In genomic region chr3:184428561-184429175, GRCh38 we compare ENCODE assay signal across 19 cellular contexts.
A peak's percentile ranks its signal among the peaks of the same experiment; 100 is the strongest.
DNase-seq lines count a peak whose midpoint lies in the region; ATAC-seq and TF ChIP-seq lines count a peak whose summit lies in the region.
"Had no signal": no experiment of that assay in that cellular context is flagged by ENCODE, and none has a peak within 500 bp of the region (broad histone marks: within the 10 kb centered on the region; RNA-seq: fewer than 3 reads in every experiment).

No MANE protein-coding gene starts in this region.

- POLR2A ChIA-PET in AG04449 (lab: Yijun Ruan, JAX): no interaction called here

- DNase-seq in AG04449 (ENCODE audit: low read depth, low spot score): peak; percentile 50
- DNase-seq in GM04504 (ENCODE audit: low read depth): peak; percentile 62
- peak in 11 of 61 donors; percentile 5 to 50 (median 18) for DNase-seq in caudate nucleus (lab: John Stamatoyannopoulos, UW)
- peak; percentile 40 for DNase-seq in middle frontal gyrus (ENCODE audit: extremely low spot score, low spot score)
- DNase-seq in GM13977 (ENCODE audit: low spot score): no peak
- no peak for DNase-seq in NCI-H748 (lab: John Stamatoyannopoulos, UW; ENCODE audit: unreplicated experiment)
- DNase-seq: BE2C; DMS153; NCI-H1105 treated with DMSO at 0.1 percent for 48 hours; NCI-H446; PC-9; stimulated activated naive B cell treated with anti-CD40 and anti-IgM and Interleukin-4, amounts not matched to agents 10 μg/mL and 1 μg/mL and 100 μg/mL, for 72 hours; SW 1271 had no signal

- ATAC-seq in GM18907 (IDR thresholded peaks at IDR 0.05; ENCODE audit: unreplicated experiment) (no peak), GM21447 (IDR thresholded peaks at IDR 0.05; ENCODE audit: unreplicated experiment) (no peak)
- ATAC-seq: activated naive CD4-positive, alpha-beta T cell treated with anti-CD3 and anti-CD28 coated beads, Interleukin-2, amount 50 U/mL, for 72 hours; natural killer cell treated with Interleukin-12 subunit alpha and Interleukin-12 subunit beta and Interleukin-15 and Interleukin-18, amount 100 ng/mL, for 72 hours; stimulated activated naive B cell treated with anti-CD40 and anti-IgM and Interleukin-4, amounts not matched to agents 10 μg/mL and 1 μg/mL and 100 μg/mL, for 72 hours; WTC11 had no signal

- CTCF ChIA-PET in AG04449 (lab: Yijun Ruan, JAX): interaction anchor here (0.8 to 4.3 kb wide), 5 partner anchors 10 to 85 kb away, joined by 3 to 35 read pairs (median 3); no protein-coding TSS in a partner anchor

- no peak for TF ChIP-seq CTCF in AG04449 (IDR thresholded peaks at IDR 0.05; ENCODE audit: insufficient read depth, low read length, missing control alignments)
- no peak for TF ChIP-seq CTCF in GM13977 (IDR thresholded peaks at IDR 0.05; ENCODE audit: extremely low read depth, insufficient read depth, missing control alignments)

- H3K27ac ChIP-seq in caudate nucleus (ENCODE audit: low read depth, low read length): peak overlapping the region; percentile 14
- H3K27ac ChIP-seq: PC-9 had no signal

- H3K4me3 ChIP-seq in AG04449 (ENCODE audit: low read depth, low read length): no peak overlapping the region
- H3K4me3 ChIP-seq: HAP-1, PC-9 had no signal

- in situ Hi-C loops in GM13977 (cut with MboI; ENCODE audit: low pct_unique_long_range_greater_than_20kb, low sequenced_read_pairs, unreplicated experiment): no loop called here

Comparison
In these comparisons a context has a peak if more than half of its experiments do, and no peak if none do; other contexts are left out.
1. DNase-seq: peak in AG04449 (single experiment), GM04504 (single experiment) and middle frontal gyrus (single experiment); none in GM13977 (single experiment) and NCI-H748 (single experiment).